14 cellular contexts compared by ENCODE assay signal in the genomic region with DNA sequence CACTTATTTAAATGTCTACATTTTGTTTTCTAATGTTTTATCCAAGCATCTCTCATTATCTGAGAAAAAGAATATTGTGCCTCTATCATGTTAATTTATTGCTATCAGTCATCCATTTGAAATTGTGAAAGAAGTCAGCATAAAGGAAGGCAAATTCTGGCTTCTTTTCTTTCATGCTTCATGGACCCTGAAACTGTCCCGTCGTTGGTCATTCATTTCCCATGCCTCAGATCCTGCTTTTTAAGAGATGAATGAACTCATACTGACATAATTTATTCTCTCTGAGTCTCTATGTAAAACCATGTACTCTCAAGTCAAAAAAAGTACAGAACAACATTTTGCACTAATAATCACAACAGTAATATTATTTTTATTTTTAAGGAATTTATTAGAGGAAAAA.
DNase-seq lines count a peak whose midpoint lies in the region; TF ChIP-seq lines count a peak whose summit lies in the region.
"Had no signal": no experiment of that assay in that cellular context is flagged by ENCODE, and none has a peak within 500 bp of the region (broad histone marks: within the 10 kb centered on the region; RNA-seq: fewer than 3 reads in every experiment).

No MANE protein-coding gene starts in this region.

- no peaks in the 10 kb centered on the region for H3K27me3 ChIP-seq in osteoblast (ENCODE audit: insufficient read depth, low read length)
- H3K27me3 ChIP-seq: BLaER1 treated with 17β-estradiol and CSF1 and Interleukin-3, amounts not matched to agents 10 nM and 100 nM had no signal

- no peak overlapping the region for H3K4me2 ChIP-seq in osteoblast (ENCODE audit: insufficient read depth, low read length)
- H3K4me2 ChIP-seq: BLaER1 treated with 17β-estradiol and CSF1 and Interleukin-3, amounts not matched to agents 10 nM and 100 nM had no signal

- DNase-seq in Caki2 (ENCODE audit: low read depth): peak; percentile 21
- DNase-seq in astrocyte of the hippocampus (ENCODE audit: low read depth, low spot score): peak; percentile 2
- DNase-seq in kidney glomerular epithelial cell (lab: John Stamatoyannopoulos, UW): peak; percentile 59
- DNase-seq in renal cortical epithelial cell (ENCODE audit: low read depth): peak; percentile 77
- DNase-seq in osteoblast (ENCODE audit: insufficient read length, low spot score, missing footprints): no peak
- no peak for DNase-seq in foreskin melanocyte
- no peak for DNase-seq in stimulated activated CD4-positive, alpha-beta T cell treated with anti-CD3 and anti-CD28 coated beads, Interleukin-1b, Interleukin-23, amount 100 ng/mL, for 48 hours
- DNase-seq: 8988T; Calu3; CD4-positive, CD25-positive, alpha-beta regulatory T cell; DMS79; GM23248; H7 had no signal

- no peak overlapping the region for H2AFZ ChIP-seq in osteoblast (ENCODE audit: low read length)
- H2AFZ ChIP-seq: GM23248 had no signal

- no peaks in the 10 kb centered on the region for H3K4me1 ChIP-seq in osteoblast (ENCODE audit: insufficient read depth, low read length)
- H3K4me1 ChIP-seq: BLaER1 treated with 17β-estradiol and CSF1 and Interleukin-3, amounts not matched to agents 10 nM and 100 nM had no signal

- no peaks in the 10 kb centered on the region for H3K36me3 ChIP-seq in osteoblast (ENCODE audit: insufficient read depth, low read length)
- H3K36me3 ChIP-seq: BLaER1 treated with 17β-estradiol and CSF1 and Interleukin-3, amounts not matched to agents 10 nM and 100 nM had no signal

- no peak overlapping the region for H3K27ac ChIP-seq in osteoblast (ENCODE audit: low read depth, low read length)
- H3K27ac ChIP-seq: BLaER1 treated with 17β-estradiol and CSF1 and Interleukin-3, amounts not matched to agents 10 nM and 100 nM; GM23248 had no signal

- in situ Hi-C loops in Caki2 (cut with HindIII; ENCODE audit: low pct_unique_long_range_greater_than_20kb, low sequenced_read_pairs): no loop called here

- no peak overlapping the region for H3K4me3 ChIP-seq in osteoblast (ENCODE audit: insufficient read depth, low read length)
- H3K4me3 ChIP-seq: BLaER1 treated with 17β-estradiol and CSF1 and Interleukin-3, amounts not matched to agents 10 nM and 100 nM; GM23248 had no signal

- no peak for TF ChIP-seq CTCF in osteoblast (IDR thresholded peaks at IDR 0.05; ENCODE audit: extremely low read depth, low read depth, low read length)

- H3K9me3 ChIP-seq in osteoblast (ENCODE audit: low read depth, low read length): peaks cover 2% of the 10 kb centered on the region
- H3K9me3 ChIP-seq: BLaER1 treated with 17β-estradiol and CSF1 and Interleukin-3, amounts not matched to agents 10 nM and 100 nM had no signal

- no peaks in the 10 kb centered on the region for H4K20me1 ChIP-seq in osteoblast (ENCODE audit: insufficient read depth, low read length)
- H4K20me1 ChIP-seq: BLaER1 treated with 17β-estradiol and CSF1 and Interleukin-3, amounts not matched to agents 10 nM and 100 nM had no signal

- H3K79me2 ChIP-seq in osteoblast (ENCODE audit: insufficient read depth, low read length): no peaks in the 10 kb centered on the region

Comparison
In these comparisons a context has a peak if more than half of its experiments do, and no peak if none do; other contexts are left out.
1. DNase-seq: peak in Caki2 (single experiment), astrocyte of the hippocampus (single experiment), kidney glomerular epithelial cell (single experiment) and renal cortical epithelial cell (single experiment); none in osteoblast (single experiment), foreskin melanocyte (single experiment) and stimulated activated CD4-positive, alpha-beta T cell treated with anti-CD3 and anti-CD28 coated beads, Interleukin-1b, Interleukin-23, amount 100 ng/mL, for 48 hours (single experiment).